ENCODE assay signal across 8 cellular contexts in the genomic region with DNA sequence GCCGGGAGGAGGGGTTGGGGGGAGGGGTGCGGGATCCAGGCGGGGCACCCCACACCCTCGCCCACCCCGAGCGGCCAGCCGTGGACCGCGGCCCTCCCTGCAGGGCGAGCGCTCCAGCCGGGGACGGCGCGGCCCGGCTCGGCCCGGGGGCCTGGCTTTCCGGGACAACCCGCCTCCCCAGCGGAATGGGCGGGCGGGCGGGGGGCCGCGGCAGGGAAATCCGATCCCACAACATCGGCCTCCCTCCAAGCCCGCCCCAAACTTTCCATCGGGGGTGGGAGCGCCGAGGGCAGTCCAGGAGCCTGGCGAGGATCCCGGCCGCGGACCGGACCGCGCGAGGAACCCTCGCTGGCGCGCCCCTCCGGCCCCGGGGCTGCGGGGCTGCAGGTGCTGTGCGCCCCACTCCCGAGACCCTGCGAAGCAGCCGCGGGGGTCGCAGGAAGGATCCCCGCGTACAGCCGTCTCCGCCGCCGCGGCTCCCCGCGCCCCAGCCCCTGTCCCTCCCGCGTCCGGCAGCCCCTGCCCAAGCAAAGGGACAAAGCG. TPM values are rescaled to one million over a fixed set of nuclear protein-coding genes. Genes with fewer than 3 reads are reported as not detected.
DNase-seq lines count a peak whose midpoint lies in the region; ATAC-seq and TF ChIP-seq lines count a peak whose summit lies in the region.

No MANE protein-coding gene starts in this region.

- H3K4me3 ChIP-seq in HUES48 (ENCODE audit: low read depth, low read length) = peak overlapping the region; percentile 91
- peak overlapping the region; percentile 85 for H3K4me3 ChIP-seq in right cardiac atrium (ENCODE audit: low read length)
- peak overlapping the region; percentile 92 for H3K4me3 ChIP-seq in psoas muscle

- H3K27ac ChIP-seq in HUES48 (ENCODE audit: low read depth, low read length) (peak overlapping the region; percentile 96), right cardiac atrium (ENCODE audit: low read length) (peak overlapping the region; percentile 89), psoas muscle (peak overlapping the region; percentile 86)

- peak overlapping the region; percentile 93 for H3K9ac ChIP-seq in HUES48 (ENCODE audit: low read depth, low read length)

- H3K27me3 ChIP-seq in HUES48 (ENCODE audit: control insufficient read depth, insufficient read depth, low read length) (peaks cover 10% of the 10 kb centered on the region), right cardiac atrium (ENCODE audit: control insufficient read depth, insufficient read depth) (no peaks in the 10 kb centered on the region), psoas muscle (ENCODE audit: insufficient read depth in 3 of 3, low read length in 2 of 3) (no peaks in the 10 kb centered on the region)

- WGBS in right cardiac atrium = under 1% methylated on average over 65 of the region's 65 CpGs
- WGBS in psoas muscle, 3 donors = 1% methylated on average over 19 to 65 of the region's 65 CpGs

- H3K36me3 ChIP-seq in HUES48 (ENCODE audit: control insufficient read depth, insufficient read depth, low read length) (peaks cover 33% of the 10 kb centered on the region), psoas muscle (ENCODE audit: insufficient read depth in 1 of 2, low read depth in 1 of 2) (peaks cover 0 to 30% of the 10 kb centered on the region in 2 donors)

- no peaks in the 10 kb centered on the region for H3K9me3 ChIP-seq in HUES48 (ENCODE audit: control insufficient read depth, insufficient read depth, low read length)
- no peaks in the 10 kb centered on the region for H3K9me3 ChIP-seq in right cardiac atrium (ENCODE audit: control insufficient read depth, low read length)
- no peaks in the 10 kb centered on the region for H3K9me3 ChIP-seq in psoas muscle

- TF ChIP-seq CTCF in psoas muscle (IDR thresholded peaks at IDR 0.05) = peak; percentile 5

- peak; percentile 32 for DNase-seq in NCI-H345 (lab: John Stamatoyannopoulos, UW)
- DNase-seq in NCI-H345 treated with DMSO at 0.1 percent for 48 hours (lab: John Stamatoyannopoulos, UW; ENCODE audit: unreplicated experiment) = no peak
- DNase-seq in anterior cingulate cortex (lab: John Stamatoyannopoulos, UW) = peak in 41 of 58 donors; percentile 37 to 86 (median 70)
- DNase-seq in right cardiac atrium = peak; percentile 90 to 96 (median 95)
- DNase-seq in psoas muscle = peak; percentile 82 to 87
- no peak for DNase-seq in LoVo (ENCODE audit: low spot score)

- peaks cover 26% of the 10 kb centered on the region for H3K4me1 ChIP-seq in HUES48 (ENCODE audit: control insufficient read depth, insufficient read depth, low read length)
- H3K4me1 ChIP-seq in right cardiac atrium (ENCODE audit: control insufficient read depth, insufficient read depth, low read length) = peaks cover 7% of the 10 kb centered on the region
- H3K4me1 ChIP-seq in psoas muscle = peaks cover 22% of the 10 kb centered on the region

- ATAC-seq in right cardiac atrium = peak; percentile 65 to 67
- peak; percentile 36 to 52 (median 47) for ATAC-seq in psoas muscle
- ATAC-seq in HG02884 (IDR thresholded peaks at IDR 0.05; ENCODE audit: unreplicated experiment) = no peak

- intact Hi-C loops in right cardiac atrium (cut with DNase I) = loop anchor here in 1 of 4 donors (2.0 to 10.0 kb wide), 2 partner anchors 37 to 1185 kb away; no protein-coding TSS in a partner anchor
- intact Hi-C loops in psoas muscle (cut with DNase I) = no loop called here

RNA-seq across cellular contexts. Expression of gene SEMA4C, which starts 0.5 kb away (rescaled TPM):
- 10 to 100 TPM; 22.0 to 28.5 (median 24.5) TPM for total RNA-seq in right cardiac atrium
- polyA plus RNA-seq in right cardiac atrium = 19.3 TPM
- total RNA-seq in psoas muscle = 10 to 100 TPM in 3 of 4 donors, 1 to 10 TPM in 1; 9.5 to 10.8 (median 10.2) TPM
- 1 to 10 TPM; 4.1 to 8.3 (median 6.0) TPM for polyA plus RNA-seq in psoas muscle

RNA-seq across cellular contexts. Expression of gene ANKRD39, which starts 11.5 kb away (rescaled TPM):
- 10 to 100 TPM; 11.8 to 17.3 (median 14.1) TPM for total RNA-seq in right cardiac atrium
- polyA plus RNA-seq in right cardiac atrium = 23.3 TPM
- total RNA-seq in psoas muscle = 100 to 1,000 TPM in 1 of 4 donors, 10 to 100 TPM in 3; 53.3 to 101 (median 78.7) TPM
- polyA plus RNA-seq in psoas muscle = 10 to 100 TPM; 19.2 to 34.0 (median 26.2) TPM

RNA-seq across cellular contexts. Expression of gene ANKRD23, which starts 25.5 kb away (rescaled TPM):
- total RNA-seq in right cardiac atrium = 10 to 100 TPM in 3 of 4 donors, 1 to 10 TPM in 1; 8.2 to 27.7 (median 17.3) TPM
- polyA plus RNA-seq in right cardiac atrium = 27.0 TPM
- total RNA-seq in psoas muscle = 1,000 to 10,000 TPM in 2 of 4 donors, 100 to 1,000 TPM in 2; 788 to 1,374 (median 978) TPM
- polyA plus RNA-seq in psoas muscle = 100 to 1,000 TPM; 256 to 608 (median 529) TPM

RNA-seq across cellular contexts. Expression of gene CNNM3, which starts 53.3 kb away (rescaled TPM):
- total RNA-seq in right cardiac atrium (10 to 100 TPM in 3 of 4 donors, 1 to 10 TPM in 1; 8.6 to 14.5 (median 11.5) TPM), psoas muscle (10 to 100 TPM in 3 of 4 donors, 1 to 10 TPM in 1; 7.2 to 12.6 (median 10.9) TPM)
- polyA plus RNA-seq in right cardiac atrium (7.2 TPM), psoas muscle (1 to 10 TPM; 4.2 to 7.7 (median 6.4) TPM)

Comparison
In these comparisons a context has a peak if more than half of its experiments do, and no peak if none do; other contexts are left out.
1. DNase-seq: peak in NCI-H345 (single experiment), anterior cingulate cortex (41 of 58), right cardiac atrium (3 of 3) and psoas muscle (2 of 2); none in NCI-H345 treated with DMSO at 0.1 percent for 48 hours (single experiment) and LoVo (single experiment).
2. RNA of gene ANKRD23, which starts 25.5 kb away (total RNA-seq): 788 to 1,374 TPM in psoas muscle; 8.2 to 27.7 TPM in right cardiac atrium; every median in the first group is over 10 times any median in the second.
3. Peak in every context shown above with its lines, with median percentiles within 50 percentile points of each other: H3K27ac ChIP-seq and H3K4me3 ChIP-seq.